17 cellular contexts compared by ENCODE assay signal in the genomic region with DNA sequence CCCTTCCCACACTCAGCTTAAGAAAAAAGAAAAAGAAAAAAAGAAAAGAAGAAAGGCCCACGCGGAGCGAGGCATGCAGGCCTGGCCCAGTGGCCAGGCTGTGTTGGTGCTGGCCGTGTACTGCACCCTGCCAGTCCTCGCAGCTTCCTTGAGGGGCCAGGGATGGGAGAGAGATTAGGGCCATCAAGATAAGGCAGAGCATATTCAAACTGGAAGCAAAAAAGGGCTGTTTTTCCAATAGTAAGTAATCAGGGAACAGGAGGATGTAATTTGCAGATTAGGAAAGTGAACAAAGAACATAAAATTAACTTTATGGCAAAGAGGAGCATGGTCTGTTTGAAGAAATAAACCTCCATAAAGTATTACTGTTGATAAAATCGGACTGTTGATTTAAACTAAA.
DNase-seq lines count a peak whose midpoint lies in the region; ATAC-seq and TF ChIP-seq lines count a peak whose summit lies in the region.
"Had no signal": no experiment of that assay in that cellular context is flagged by ENCODE, and none has a peak within 500 bp of the region (broad histone marks: within the 10 kb centered on the region; RNA-seq: fewer than 3 reads in every experiment).

No MANE protein-coding gene starts in this region.

- no peak overlapping the region for H3K4me2 ChIP-seq in neuronal stem cell (ENCODE audit: insufficient read depth, low read length, poor library complexity, severe bottlenecking)

- no peak overlapping the region for H3K23ac ChIP-seq in neuronal stem cell (ENCODE audit: low read depth, low read length, poor library complexity)

- 76% methylated on average over 5 to 6 of the region's 6 CpGs for WGBS in endodermal cell (ENCODE audit: insufficient coverage in 1 of 2, insufficient read length in 1 of 2), 2 experiments
- WGBS in neuronal stem cell (ENCODE audit: extremely low coverage in 2 of 2, insufficient read length in 2 of 2, insufficient replicate concordance in 1 of 2), 2 donors = no CpG with 5 or more reads among the region's 6 CpGs

- intact Hi-C loops in left ventricle myocardium inferior (cut with micrococcal nuclease) (loop anchor here (5.0 kb wide), 1 partner anchor 514 kb away; no protein-coding TSS in a partner anchor), cardiac septum (cut with DNase I) (loop anchor here (5.0 to 10.0 kb wide), 4 partner anchors 244 to 956 kb away; no protein-coding TSS in a partner anchor)

- H3K36me3 ChIP-seq in left ventricle myocardium inferior (no peaks in the 10 kb centered on the region), endodermal cell (ENCODE audit: control insufficient read depth, insufficient read depth, low read length) (no peaks in the 10 kb centered on the region), neuronal stem cell (replicated peaks in 1 of 2; ENCODE audit: control insufficient read depth in 2 of 2, insufficient read depth in 2 of 2, low read length in 2 of 2) (no peaks in the 10 kb centered on the region), MG63 (no peaks in the 10 kb centered on the region)
- H3K36me3 ChIP-seq: HAP-1 had no signal

- H3K9ac ChIP-seq in endodermal cell (ENCODE audit: extremely low read depth, low read length, poor library complexity, severe bottlenecking) (no peak overlapping the region), neuronal stem cell (ENCODE audit: low read depth, low read length, poor library complexity) (no peak overlapping the region)

- TF ChIP-seq CTCF in left ventricle myocardium inferior (IDR thresholded peaks at IDR 0.05; ENCODE audit: borderline replicate concordance) (no peak), endodermal cell (conservative IDR thresholded peaks at IDR 0.05) (peak; percentile 33), neural crest cell (conservative IDR thresholded peaks at IDR 0.05) (no peak)

- DNase-seq in left ventricle myocardium inferior (no peak), cardiac septum (ENCODE audit: low spot score) (no peak), endodermal cell (no peak), neural crest cell (ENCODE audit: low read depth, low spot score) (no peak), neuronal stem cell (ENCODE audit: low spot score) (no peak), MG63 (no peak)
- DNase-seq: 8988T; AML-193; C1 segment of cervical spinal cord; Calu3; CD4-positive, alpha-beta T cell; DMS79; EL; GDM1 had no signal

- no peak overlapping the region for H2BK120ac ChIP-seq in neuronal stem cell (ENCODE audit: low read depth, low read length)

- H3K9me3 ChIP-seq in left ventricle myocardium inferior (replicated peaks) (no peaks in the 10 kb centered on the region), endodermal cell (ENCODE audit: control insufficient read depth, low read length) (no peaks in the 10 kb centered on the region), neuronal stem cell (replicated peaks in 1 of 2; ENCODE audit: control insufficient read depth in 2 of 2, insufficient read depth in 1 of 2, low read depth in 1 of 2, low read length in 2 of 2) (no peaks in the 10 kb centered on the region), MG63 (no peaks in the 10 kb centered on the region; the same call in 1 of the 2 replicates)
- H3K9me3 ChIP-seq: HAP-1 had no signal

- peaks cover 44% of the 10 kb centered on the region for H3K4me1 Mint-ChIP-seq in endodermal cell
- H3K4me1 Mint-ChIP-seq in neural crest cell = peaks cover 21% of the 10 kb centered on the region

- no peaks in the 10 kb centered on the region for H3K36me3 Mint-ChIP-seq in endodermal cell (ENCODE audit: low read depth)
- H3K36me3 Mint-ChIP-seq in neural crest cell (ENCODE audit: low read depth) = no peaks in the 10 kb centered on the region

- H3K4me3 Mint-ChIP-seq in endodermal cell = no peak overlapping the region
- H3K4me3 Mint-ChIP-seq in neural crest cell = no peak overlapping the region
- H3K4me3 Mint-ChIP-seq: CD4-positive, alpha-beta T cell had no signal

- H2AK5ac ChIP-seq in neuronal stem cell (ENCODE audit: low read depth, low read length) = no peak overlapping the region

- H2BK15ac ChIP-seq in neuronal stem cell (ENCODE audit: low read length) = no peak overlapping the region

- no peaks in the 10 kb centered on the region for H3K27me3 ChIP-seq in left ventricle myocardium inferior (ENCODE audit: low read depth)
- no peaks in the 10 kb centered on the region for H3K27me3 ChIP-seq in endodermal cell (ENCODE audit: control insufficient read depth, insufficient read depth, low read length, poor library complexity, severe bottlenecking)
- H3K27me3 ChIP-seq in neuronal stem cell (ENCODE audit: control insufficient read depth in 3 of 3, insufficient read depth in 3 of 3, low read depth in 1 of 3, low read length in 3 of 3) = no peaks in the 10 kb centered on the region
- H3K27me3 ChIP-seq in MG63 = no peaks in the 10 kb centered on the region

- H3K27ac ChIP-seq in left ventricle myocardium inferior (replicated peaks) (peak overlapping the region; percentile 12), endodermal cell (ENCODE audit: low read depth, low read length) (no peak overlapping the region), neuronal stem cell (replicated peaks; ENCODE audit: low read length) (no peak overlapping the region)

- no peak overlapping the region for H3K27ac Mint-ChIP-seq in endodermal cell
- H3K27ac Mint-ChIP-seq in neural crest cell (ENCODE audit: unreplicated experiment) = peak overlapping the region; percentile 4
- H3K27ac Mint-ChIP-seq: CD4-positive, alpha-beta T cell had no signal

- ATAC-seq in GM21786 (IDR thresholded peaks at IDR 0.05; ENCODE audit: unreplicated experiment) (no peak), HG02763 (IDR thresholded peaks at IDR 0.05; ENCODE audit: unreplicated experiment) (no peak)

- no peak overlapping the region for H2BK12ac ChIP-seq in neuronal stem cell (ENCODE audit: low read length)

- H3K18ac ChIP-seq in neuronal stem cell (ENCODE audit: low read length) = no peak overlapping the region

- H4K8ac ChIP-seq in neuronal stem cell (ENCODE audit: low read depth, low read length) = no peak overlapping the region

- H3K27me3 Mint-ChIP-seq in endodermal cell (ENCODE audit: insufficient read depth) = no peaks in the 10 kb centered on the region
- no peaks in the 10 kb centered on the region for H3K27me3 Mint-ChIP-seq in neural crest cell (ENCODE audit: low read depth)
- H3K27me3 Mint-ChIP-seq: CD4-positive, alpha-beta T cell had no signal

- no peak overlapping the region for H3K4ac ChIP-seq in neuronal stem cell (ENCODE audit: low read length)

- H3K9me3 Mint-ChIP-seq in endodermal cell (no peaks in the 10 kb centered on the region), neural crest cell (no peaks in the 10 kb centered on the region)
- H3K9me3 Mint-ChIP-seq: CD4-positive, alpha-beta T cell had no signal

- H3K4me1 ChIP-seq in left ventricle myocardium inferior (peaks cover 24% of the 10 kb centered on the region), endodermal cell (ENCODE audit: control insufficient read depth, insufficient read depth, low read length) (peaks cover 8% of the 10 kb centered on the region), neuronal stem cell (ENCODE audit: control insufficient read depth in 2 of 2, insufficient read depth in 1 of 2, low read depth in 1 of 2, low read length in 2 of 2) (peaks cover 5 to 18% of the 10 kb centered on the region in 2 donors)
- H3K4me1 ChIP-seq: HAP-1 had no signal

- H3K4me3 ChIP-seq in left ventricle myocardium inferior = no peak overlapping the region
- H3K4me3 ChIP-seq in endodermal cell (ENCODE audit: low read length) = no peak overlapping the region
- H3K4me3 ChIP-seq in neuronal stem cell (ENCODE audit: low read length in 2 of 2) = no peak overlapping the region
- no peak overlapping the region for H3K4me3 ChIP-seq in MG63
- H3K4me3 ChIP-seq: HAP-1 had no signal

- H2BK5ac ChIP-seq in neuronal stem cell (ENCODE audit: low read length) = no peak overlapping the region

- no peak overlapping the region for H2AFZ ChIP-seq in neuronal stem cell (ENCODE audit: low read length)

- no peaks in the 10 kb centered on the region for H3K79me1 ChIP-seq in neuronal stem cell (ENCODE audit: low read depth, low read length)

- H3K14ac ChIP-seq in neuronal stem cell (ENCODE audit: low read length) = no peak overlapping the region

- no peak overlapping the region for H4K91ac ChIP-seq in neuronal stem cell (ENCODE audit: low read depth, low read length, poor library complexity)
